In genomic region chr18:1541478-1541877, GRCh38 we compare ENCODE assay signal across 27 cellular contexts.
"Had no signal": no experiment of that assay in that cellular context is flagged by ENCODE, and none has a peak within 500 bp of the region (broad histone marks: within the 10 kb centered on the region; RNA-seq: fewer than 3 reads in every experiment).

No MANE protein-coding gene starts in this region.

- H3K4me3 ChIP-seq: stomach, suprapubic skin, testis, thoracic aorta, thyroid gland, tibial artery, tibial nerve, transverse colon, upper lobe of left lung, upper lobe of right lung, uterus, vagina had no signal

- H3K4me3 Mint-ChIP-seq: stimulated activated effector memory CD8-positive, alpha-beta T cell treated with anti-CD3 and anti-CD28 coated beads, Interleukin-12 subunit alpha, Interleukin-12 subunit beta, amount 100 ng/mL, for 72 hours; stimulated activated memory B cell treated with anti-CD40 and anti-IgM and Interleukin-4, amounts not matched to agents 10 μg/mL and 1 μg/mL and 100 μg/mL, for 72 hours; stimulated activated naive B cell treated with anti-CD40 and anti-IgM and Interleukin-4, amounts not matched to agents 10 μg/mL and 1 μg/mL and 100 μg/mL, for 72 hours; stimulated activated naive CD8-positive, alpha-beta T cell treated with anti-CD3 and anti-CD28 coated beads, Interleukin-15, amount 100 ng/mL, for 72 hours; stimulated activated naive CD8-positive, alpha-beta T cell treated with anti-CD3 and anti-CD28 coated beads, Interleukin-15, Interleukin-2, amounts not matched to agents 100 ng/mL and 50 ng/mL, for 24 hours; type B pancreatic cell had no signal

- H3K36me3 ChIP-seq: stomach, suprapubic skin, thoracic aorta, thyroid gland, tibial artery, tibial nerve, transverse colon, upper lobe of left lung, upper lobe of right lung, uterus, vagina had no signal

- H3K9me3 ChIP-seq: stomach, suprapubic skin, testis, thoracic aorta, thyroid gland, tibial artery, tibial nerve, transverse colon, upper lobe of left lung, upper lobe of right lung, uterus, vagina had no signal

- H3K4me1 Mint-ChIP-seq: stimulated activated effector memory CD8-positive, alpha-beta T cell treated with anti-CD3 and anti-CD28 coated beads, Interleukin-12 subunit alpha, Interleukin-12 subunit beta, amount 100 ng/mL, for 72 hours; stimulated activated memory B cell treated with anti-CD40 and anti-IgM and Interleukin-4, amounts not matched to agents 10 μg/mL and 1 μg/mL and 100 μg/mL, for 72 hours; stimulated activated naive B cell treated with anti-CD40 and anti-IgM and Interleukin-4, amounts not matched to agents 10 μg/mL and 1 μg/mL and 100 μg/mL, for 72 hours; stimulated activated naive CD8-positive, alpha-beta T cell treated with anti-CD3 and anti-CD28 coated beads, Interleukin-15, amount 100 ng/mL, for 72 hours had no signal

- H3K27me3 ChIP-seq: stomach, suprapubic skin, testis, thyroid gland, tibial artery, tibial nerve, transverse colon, upper lobe of left lung, upper lobe of right lung, uterus, vagina had no signal

- ATAC-seq: stimulated activated effector memory CD8-positive, alpha-beta T cell treated with anti-CD3 and anti-CD28 coated beads, Interleukin-12 subunit alpha, Interleukin-12 subunit beta, amount 100 ng/mL, for 72 hours; stimulated activated memory B cell treated with anti-CD40 and anti-IgM and Interleukin-4, amounts not matched to agents 10 μg/mL and 1 μg/mL and 100 μg/mL, for 72 hours; stimulated activated naive B cell treated with anti-CD40 and anti-IgM and Interleukin-4, amounts not matched to agents 10 μg/mL and 1 μg/mL and 100 μg/mL, for 72 hours; stimulated activated naive CD8-positive, alpha-beta T cell treated with anti-CD3 and anti-CD28 coated beads, Interleukin-15, amount 100 ng/mL, for 72 hours; stimulated activated naive CD8-positive, alpha-beta T cell treated with anti-CD3 and anti-CD28 coated beads, Interleukin-15, Interleukin-2, amounts not matched to agents 100 U/mL and 50 U/mL, for 24 hours; upper lobe of right lung had no signal

- H3K27ac Mint-ChIP-seq: stimulated activated effector memory CD8-positive, alpha-beta T cell treated with anti-CD3 and anti-CD28 coated beads, Interleukin-12 subunit alpha, Interleukin-12 subunit beta, amount 100 ng/mL, for 72 hours; stimulated activated memory B cell treated with anti-CD40 and anti-IgM and Interleukin-4, amounts not matched to agents 10 μg/mL and 1 μg/mL and 100 μg/mL, for 72 hours; stimulated activated naive B cell treated with anti-CD40 and anti-IgM and Interleukin-4, amounts not matched to agents 10 μg/mL and 1 μg/mL and 100 μg/mL, for 72 hours; stimulated activated naive CD8-positive, alpha-beta T cell treated with anti-CD3 and anti-CD28 coated beads, Interleukin-15, amount 100 ng/mL, for 72 hours; stimulated activated naive CD8-positive, alpha-beta T cell treated with anti-CD3 and anti-CD28 coated beads, Interleukin-15, Interleukin-2, amounts not matched to agents 100 ng/mL and 50 ng/mL, for 24 hours; type B pancreatic cell had no signal

- H3K36me3 Mint-ChIP-seq: stimulated activated effector memory CD8-positive, alpha-beta T cell treated with anti-CD3 and anti-CD28 coated beads, Interleukin-12 subunit alpha, Interleukin-12 subunit beta, amount 100 ng/mL, for 72 hours; stimulated activated memory B cell treated with anti-CD40 and anti-IgM and Interleukin-4, amounts not matched to agents 10 μg/mL and 1 μg/mL and 100 μg/mL, for 72 hours; stimulated activated naive B cell treated with anti-CD40 and anti-IgM and Interleukin-4, amounts not matched to agents 10 μg/mL and 1 μg/mL and 100 μg/mL, for 72 hours; type B pancreatic cell had no signal

- H3K27me3 Mint-ChIP-seq: stimulated activated memory B cell treated with anti-CD40 and anti-IgM and Interleukin-4, amounts not matched to agents 10 μg/mL and 1 μg/mL and 100 μg/mL, for 72 hours; stimulated activated naive B cell treated with anti-CD40 and anti-IgM and Interleukin-4, amounts not matched to agents 10 μg/mL and 1 μg/mL and 100 μg/mL, for 72 hours; stimulated activated naive CD8-positive, alpha-beta T cell treated with anti-CD3 and anti-CD28 coated beads, Interleukin-15, amount 100 ng/mL, for 72 hours; stimulated activated naive CD8-positive, alpha-beta T cell treated with anti-CD3 and anti-CD28 coated beads, Interleukin-15, Interleukin-2, amounts not matched to agents 100 ng/mL and 50 ng/mL, for 24 hours; type B pancreatic cell had no signal

- DNase-seq: stimulated activated CD4-positive, alpha-beta T cell treated with anti-CD3 and anti-CD28 coated beads, Interleukin-2, amount 100 ng/mL, for 48 hours; stimulated activated CD4-positive, alpha-beta T cell treated with anti-CD3 and anti-CD28 coated beads, Interleukin-4, amount 100 ng/mL, for 1 hour; stimulated activated CD4-positive, alpha-beta T cell treated with anti-CD3 and anti-CD28 coated beads, Interleukin-4, amount 100 ng/mL, for 24 hours; stimulated activated CD4-positive, alpha-beta T cell treated with anti-CD3 and anti-CD28 coated beads, Interleukin-4, amount 100 ng/mL, for 4 hours; stimulated activated CD8-positive, alpha-beta memory T cell treated with anti-CD3 and anti-CD28 coated beads, Interleukin-4, amount 100 ng/mL, for 48 hours; stimulated activated naive B cell treated with anti-CD40 and anti-IgM and Interleukin-4, amounts not matched to agents 10 μg/mL and 1 μg/mL and 100 μg/mL, for 72 hours; stimulated activated naive CD4-positive, alpha-beta T cell; stimulated activated naive CD4-positive, alpha-beta T cell treated with Interleukin-2 at 50 U/mL for 16 hours; stimulated activated naive CD8-positive, alpha-beta T cell treated with anti-CD3 and anti-CD28 coated beads, Interleukin-15, amount 100 ng/mL, for 72 hours; stimulated activated naive CD8-positive, alpha-beta T cell treated with anti-CD3 and anti-CD28 coated beads, Interleukin-15, Interleukin-2, amounts not matched to agents 100 U/mL and 50 U/mL, for 24 hours; stomach; substantia nigra; testis; thyroid gland; tibial artery; transverse colon; upper lobe of right lung; uterus had no signal

- H3K9me3 Mint-ChIP-seq: stimulated activated memory B cell treated with anti-CD40 and anti-IgM and Interleukin-4, amounts not matched to agents 10 μg/mL and 1 μg/mL and 100 μg/mL, for 72 hours; stimulated activated naive B cell treated with anti-CD40 and anti-IgM and Interleukin-4, amounts not matched to agents 10 μg/mL and 1 μg/mL and 100 μg/mL, for 72 hours; type B pancreatic cell had no signal

- H3K4me1 ChIP-seq: stomach, suprapubic skin, testis, thyroid gland, tibial artery, tibial nerve, transverse colon, upper lobe of left lung, upper lobe of right lung, uterus, vagina had no signal

- H3K27ac ChIP-seq: stomach, suprapubic skin, testis, thoracic aorta, thyroid gland, tibial artery, tibial nerve, transverse colon, upper lobe of left lung, upper lobe of right lung, uterus, vagina had no signal
